8 cellular contexts compared by ENCODE assay signal in the genomic region with DNA sequence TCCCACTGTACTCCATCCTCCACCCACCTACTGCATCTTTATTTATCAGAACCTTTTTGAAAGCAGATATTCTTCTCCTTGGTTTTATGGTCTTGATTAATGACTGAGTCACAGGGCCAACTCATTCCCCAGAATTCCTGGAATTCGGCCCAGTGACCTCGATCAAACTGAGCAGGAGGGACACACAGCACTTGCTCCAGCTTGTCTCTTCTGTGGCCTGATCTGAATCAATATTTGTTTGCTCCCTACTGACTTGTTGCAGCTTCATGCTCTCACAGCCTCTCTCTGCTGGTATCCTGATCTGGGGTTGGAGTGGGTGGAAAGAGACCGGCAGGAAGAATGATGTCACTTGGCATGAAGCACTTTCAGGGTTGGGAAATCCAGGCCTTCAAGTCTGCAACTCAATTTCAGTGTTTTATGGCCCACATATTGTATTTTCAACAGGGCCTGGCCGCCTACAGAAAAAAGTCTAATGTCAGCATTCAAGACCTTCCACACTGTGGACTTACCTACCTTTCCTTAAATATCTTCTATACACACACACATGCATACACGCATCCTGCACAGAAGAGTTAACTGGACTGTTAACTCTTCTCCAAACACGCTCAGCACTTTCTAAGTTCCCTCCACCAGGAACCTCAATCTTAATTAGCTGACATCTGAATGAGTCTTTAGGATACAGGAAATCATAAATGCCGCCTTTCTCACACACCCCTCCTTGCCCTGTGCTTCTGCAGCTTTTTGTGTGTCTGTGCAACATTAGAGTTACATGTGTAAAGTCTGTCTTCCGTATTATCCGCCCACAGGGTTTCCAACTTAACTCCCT. TPM values are rescaled to one million over a fixed set of nuclear protein-coding genes. Genes with fewer than 3 reads are reported as not detected.
DNase-seq lines count a peak whose midpoint lies in the region; ATAC-seq lines count a peak whose summit lies in the region.

No MANE protein-coding gene starts in this region.

- no peak for ATAC-seq in GM21576 (IDR thresholded peaks at IDR 0.05; ENCODE audit: unreplicated experiment)
- ATAC-seq in GM18868 (IDR thresholded peaks at IDR 0.05; ENCODE audit: unreplicated experiment), result no peak

- no peak overlapping the region for H3K4me3 Mint-ChIP-seq in activated naive CD4-positive, alpha-beta T cell treated with anti-CD3 and anti-CD28 coated beads, Interleukin-2, amount 10 ng/mL, durations not matched to agents 7 days and 5 days

- peaks cover 58% of the 10 kb centered on the region for H3K36me3 Mint-ChIP-seq in activated naive CD4-positive, alpha-beta T cell treated with anti-CD3 and anti-CD28 coated beads, Interleukin-2, amount 10 ng/mL, durations not matched to agents 7 days and 5 days

- no peaks in the 10 kb centered on the region for H3K9me3 Mint-ChIP-seq in activated naive CD4-positive, alpha-beta T cell treated with anti-CD3 and anti-CD28 coated beads, Interleukin-2, amount 10 ng/mL, durations not matched to agents 7 days and 5 days

- H3K27me3 Mint-ChIP-seq in activated naive CD4-positive, alpha-beta T cell treated with anti-CD3 and anti-CD28 coated beads, Interleukin-2, amount 10 ng/mL, durations not matched to agents 7 days and 5 days, result no peaks in the 10 kb centered on the region

- CTCF ChIA-PET in activated naive CD4-positive, alpha-beta T cell treated with anti-CD3 and anti-CD28 coated beads, Interleukin-2, amount 10 ng/mL, durations not matched to agents 7 days and 5 days (lab: Charles Lee), result interaction anchor here (0.6 to 1.3 kb wide), 4 partner anchors 12 to 160 kb away, joined by 3 read pairs; no protein-coding TSS in a partner anchor

- H3K27ac Mint-ChIP-seq in activated naive CD4-positive, alpha-beta T cell treated with anti-CD3 and anti-CD28 coated beads, Interleukin-2, amount 10 ng/mL, durations not matched to agents 7 days and 5 days, result peak overlapping the region; percentile 4

- DNase-seq in activated naive CD4-positive, alpha-beta T cell treated with anti-CD3 and anti-CD28 coated beads, Interleukin-2, amount 10 ng/mL, durations not matched to agents 7 days and 5 days, result no peak
- DNase-seq in activated naive CD4-positive, alpha-beta T cell (lab: John Stamatoyannopoulos, UW), result no peak
- DNase-seq in NCI-H774 (lab: John Stamatoyannopoulos, UW), result peak; percentile 45
- peak; percentile 94 to 95 for DNase-seq in dermis microvascular lymphatic vessel endothelial cell (ENCODE audit: low read depth in 2 of 2)
- peak; percentile 85 for DNase-seq in mucosa of gallbladder (ENCODE audit: low spot score)
- DNase-seq in NCI-H526 treated with DMSO at 0.1 percent for 48 hours (lab: John Stamatoyannopoulos, UW), result no peak

- peaks cover 80% of the 10 kb centered on the region for H3K4me1 Mint-ChIP-seq in activated naive CD4-positive, alpha-beta T cell treated with anti-CD3 and anti-CD28 coated beads, Interleukin-2, amount 10 ng/mL, durations not matched to agents 7 days and 5 days

RNA-seq across cellular contexts. Expression of gene ANXA2, which starts 4.6 kb away (rescaled TPM):
- 3,929 and 5,034 TPM in 2 replicates for total RNA-seq in dermis microvascular lymphatic vessel endothelial cell
- total RNA-seq in mucosa of gallbladder, result 733 TPM

Comparison
In these comparisons a context has a peak if more than half of its experiments do, and no peak if none do; other contexts are left out.
1. DNase-seq: peak in NCI-H774 (single experiment), dermis microvascular lymphatic vessel endothelial cell (2 of 2) and mucosa of gallbladder (single experiment); none in activated naive CD4-positive, alpha-beta T cell treated with anti-CD3 and anti-CD28 coated beads, Interleukin-2, amount 10 ng/mL, durations not matched to agents 7 days and 5 days (single experiment), activated naive CD4-positive, alpha-beta T cell (0 of 4) and NCI-H526 treated with DMSO at 0.1 percent for 48 hours (single experiment).